In the genomic region with DNA sequence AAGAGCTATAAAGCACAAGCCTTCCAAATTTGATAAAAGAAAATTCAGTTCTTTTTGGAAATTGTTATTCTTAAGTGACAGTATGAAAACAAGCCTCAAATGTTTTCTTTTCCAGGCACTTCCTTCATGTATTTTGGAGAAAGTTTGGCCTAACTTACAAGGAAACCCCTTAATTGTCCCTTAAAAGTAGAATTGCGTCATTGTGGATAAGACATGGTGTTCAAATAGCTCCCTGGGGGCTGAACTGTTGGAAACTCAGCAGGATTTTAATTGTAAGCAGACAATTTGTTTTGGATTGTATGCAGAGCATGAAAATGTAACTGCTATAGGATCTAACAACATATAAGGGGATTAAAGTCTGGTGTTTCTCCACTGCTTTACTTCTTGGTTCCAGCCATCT, we compare ENCODE assay signal across 25 cellular contexts. TPM values are rescaled to one million over a fixed set of nuclear protein-coding genes. Genes with fewer than 3 reads are reported as not detected.
A peak's percentile ranks its signal among the peaks of the same experiment; 100 is the strongest.
DNase-seq lines count a peak whose midpoint lies in the region; ATAC-seq, FAIRE-seq and TF ChIP-seq lines count a peak whose summit lies in the region.
"Had no signal": no experiment of that assay in that cellular context is flagged by ENCODE, and none has a peak within 500 bp of the region (broad histone marks: within the 10 kb centered on the region; RNA-seq: fewer than 3 reads in every experiment).

No MANE protein-coding gene starts in this region.

- no peak overlapping the region for H3K4me3 ChIP-seq in fibroblast of villous mesenchyme (ENCODE audit: low read depth, low read length)
- H3K4me3 ChIP-seq in vagina: no peak overlapping the region
- H3K4me3 ChIP-seq: cardiac muscle cell, lower lobe of right lung had no signal

- peak overlapping the region; percentile 52 to 74 (median 67) for H3K27ac Mint-ChIP-seq in nephron

- TF ChIP-seq CTCF in fibroblast of villous mesenchyme (IDR thresholded peaks at IDR 0.05; ENCODE audit: insufficient read depth, low read depth, low read length) (no peak), nephron (IDR thresholded peaks at IDR 0.05; ENCODE audit: unreplicated experiment in 3 of 3) (no peak), vagina (IDR thresholded peaks at IDR 0.05) (no peak)

- H3K36me3 Mint-ChIP-seq in nephron (ENCODE audit: low read depth): no peaks in the 10 kb centered on the region

- H3K4me1 ChIP-seq in vagina: peaks cover 21% of the 10 kb centered on the region

- H3K4me3 Mint-ChIP-seq in nephron: no peak overlapping the region

- DNase-seq in NCI-H69 (lab: John Stamatoyannopoulos, UW) (peak; percentile 83), fibroblast of villous mesenchyme (ENCODE audit: low read depth) (peak; percentile 65), vagina (ENCODE audit: extremely low spot score in 2 of 2) (no peak), HTR-8/SVneo (ENCODE audit: insufficient read length, low spot score) (no peak)
- DNase-seq: activated CD4-positive, alpha-beta T cell treated with anti-CD3 and anti-CD28 coated beads, Interleukin-2, amount 50 U/mL, for 4 hours; activated gamma-delta T cell treated with Interleukin-2 at 50 U/mL for 16 hours; DMS79 treated with DMSO at 0.1 percent for 48 hours; erythroblast; GOT3; Kasumi-1; lower lobe of right lung; NCI-H1048; NCI-H2081 treated with DMSO at 0.1 percent for 48 hours; NCI-H446; NK-92 treated with Interleukin-12 subunit alpha and Interleukin-12 subunit beta, amount 100 ng/mL, for 24 hours; stimulated activated CD8-positive, alpha-beta memory T cell treated with anti-CD3 and anti-CD28 coated beads, Interleukin-4, amount 100 ng/mL, for 48 hours; substantia nigra; T-helper 2 cell had no signal

- no peaks in the 10 kb centered on the region for H3K27me3 Mint-ChIP-seq in nephron (ENCODE audit: low read depth)

- peaks cover 22% of the 10 kb centered on the region for H3K4me1 Mint-ChIP-seq in nephron

- no peaks in the 10 kb centered on the region for H3K9me3 ChIP-seq in vagina
- H3K9me3 ChIP-seq: lower lobe of right lung had no signal

- no peak for TF ChIP-seq POLR2A in vagina (IDR thresholded peaks at IDR 0.05)

- no peaks in the 10 kb centered on the region for H3K27me3 ChIP-seq in vagina
- H3K27me3 ChIP-seq: cardiac muscle cell had no signal

- ATAC-seq in HG03354 (IDR thresholded peaks at IDR 0.05; ENCODE audit: poor library complexity, severe bottlenecking, unreplicated experiment) (no peak), GM18519 (IDR thresholded peaks at IDR 0.05; ENCODE audit: low FRiP score, unreplicated experiment) (no peak)
- ATAC-seq: lower lobe of right lung had no signal

- peak overlapping the region; percentile 20 for H3K27ac ChIP-seq in vagina
- H3K27ac ChIP-seq: cardiac muscle cell, lower lobe of right lung had no signal

- no peak for FAIRE-seq in HTR-8/SVneo (lab: Jason Lieb, UNC)
- FAIRE-seq: GM12892, GM19239, RCC 7860 had no signal

- peaks cover 3% of the 10 kb centered on the region for H3K9me3 Mint-ChIP-seq in nephron

- no peaks in the 10 kb centered on the region for H3K36me3 ChIP-seq in vagina
- H3K36me3 ChIP-seq: cardiac muscle cell, lower lobe of right lung had no signal

- intact Hi-C loops in vagina (cut with DNase I): no loop called here

RNA-seq across cellular contexts. Expression of a gene that starts 35.4 kb away (rescaled TPM):
- 11.7 and 13.2 TPM in 2 replicates for total RNA-seq in fibroblast of villous mesenchyme
- total RNA-seq in vagina: 11.8 TPM

Comparison
In these comparisons a context has a peak if more than half of its experiments do, and no peak if none do; other contexts are left out.
1. DNase-seq: peak in NCI-H69 (single experiment) and fibroblast of villous mesenchyme (single experiment); none in vagina (0 of 2) and HTR-8/SVneo (single experiment).